In the genomic region with DNA sequence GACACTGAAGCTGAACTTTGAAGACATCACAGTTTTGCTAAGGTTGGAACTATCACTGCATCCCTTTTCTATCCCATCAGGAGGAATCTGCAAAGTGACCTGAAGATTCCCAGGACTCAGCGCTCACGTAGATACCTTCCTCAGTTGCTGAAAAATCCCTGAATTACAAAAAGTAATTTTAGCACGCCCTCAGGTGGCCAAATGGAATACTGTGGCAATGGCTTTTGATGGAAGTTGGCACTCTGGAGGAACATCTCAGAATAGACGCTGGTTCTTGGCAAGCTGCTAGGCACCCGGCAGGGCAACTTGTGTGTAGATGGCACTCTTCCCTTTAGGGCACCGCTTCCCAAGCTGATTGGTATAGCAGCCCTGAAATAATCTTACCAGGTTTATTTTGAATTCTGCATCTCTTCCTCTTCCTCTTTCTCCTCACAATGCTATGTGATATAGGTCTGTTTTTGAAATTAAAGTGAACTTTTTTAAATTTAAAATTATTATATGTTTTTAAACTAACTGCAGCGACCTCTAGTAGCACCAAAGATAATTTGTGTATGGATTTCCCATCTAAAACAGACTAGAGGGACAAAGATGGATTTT, we compare ENCODE assay signal across 7 cellular contexts. TPM values are rescaled to one million over a fixed set of nuclear protein-coding genes. Genes with fewer than 3 reads are reported as not detected.
DNase-seq lines count a peak whose midpoint lies in the region; ATAC-seq and TF ChIP-seq lines count a peak whose summit lies in the region.

No MANE protein-coding gene starts in this region.

- no peak overlapping the region for H4K5ac ChIP-seq in mesendoderm (ENCODE audit: low read length)

- H3K4me1 ChIP-seq in mesendoderm (ENCODE audit: control insufficient read depth, low read depth, low read length) (no peaks in the 10 kb centered on the region), upper lobe of left lung (no peaks in the 10 kb centered on the region)

- H3K27ac ChIP-seq in SK-N-MC (no peak overlapping the region), mesendoderm (ENCODE audit: low read depth, low read length) (no peak overlapping the region), upper lobe of left lung (no peak overlapping the region)

- no peak for TF ChIP-seq POLR2A in upper lobe of left lung (IDR thresholded peaks at IDR 0.05)

- ATAC-seq in HG03432 (IDR thresholded peaks at IDR 0.05; ENCODE audit: unreplicated experiment) (peak; percentile 56), upper lobe of left lung (ENCODE audit: low FRiP score in 2 of 2) (no peak), GM18909 (IDR thresholded peaks at IDR 0.05; ENCODE audit: poor library complexity, unreplicated experiment) (no peak)

- no peaks in the 10 kb centered on the region for H3K79me1 ChIP-seq in mesendoderm (ENCODE audit: low read length)

- TF ChIP-seq EP300 in upper lobe of left lung (IDR thresholded peaks at IDR 0.05), result no peak

- H3K23ac ChIP-seq in mesendoderm (ENCODE audit: low read length), result no peak overlapping the region

- no peak overlapping the region for H4K8ac ChIP-seq in mesendoderm (ENCODE audit: low read depth, low read length)

- no peak overlapping the region for H2BK120ac ChIP-seq in mesendoderm (ENCODE audit: low read depth, low read length)

- no peak overlapping the region for H2AK5ac ChIP-seq in mesendoderm (ENCODE audit: low read length)

- H3K18ac ChIP-seq in mesendoderm (ENCODE audit: low read length), result no peak overlapping the region

- no peak overlapping the region for H3K4me2 ChIP-seq in mesendoderm (ENCODE audit: low read length)

- H3K9me3 ChIP-seq in SK-N-MC (ENCODE audit: low read depth, low read length) (no peaks in the 10 kb centered on the region), upper lobe of left lung (no peaks in the 10 kb centered on the region)

- no peak overlapping the region for H3K4ac ChIP-seq in mesendoderm (ENCODE audit: low read depth, low read length)

- no peak overlapping the region for H3K56ac ChIP-seq in mesendoderm (ENCODE audit: low read length)

- H3K9ac ChIP-seq in SK-N-MC (ENCODE audit: insufficient read length) (no peak overlapping the region), mesendoderm (ENCODE audit: low read length) (no peak overlapping the region)

- H2BK5ac ChIP-seq in mesendoderm (ENCODE audit: low read length), result no peak overlapping the region

- no peak overlapping the region for H2BK15ac ChIP-seq in mesendoderm (replicated peaks; ENCODE audit: low read depth)

- no CpG with 5 or more reads among the region's 7 CpGs for WGBS in mesendoderm (ENCODE audit: extremely low coverage, insufficient coverage, low lambda C conversion rate)
- 1 to 5% methylated on average over 7 of the region's 7 CpGs for WGBS in upper lobe of left lung, 2 donors

- TF ChIP-seq CTCF in upper lobe of left lung (IDR thresholded peaks at IDR 0.05), result peak in 4 of 6 experiments; percentile 24 to 40 (median 34)

- H3K36me3 ChIP-seq in SK-N-MC (ENCODE audit: insufficient read depth, low read length), result no peaks in the 10 kb centered on the region
- H3K36me3 ChIP-seq in mesendoderm (ENCODE audit: control insufficient read depth, insufficient read depth, low read length), result no peaks in the 10 kb centered on the region
- no peaks in the 10 kb centered on the region for H3K36me3 ChIP-seq in upper lobe of left lung

- no peaks in the 10 kb centered on the region for H3K79me2 ChIP-seq in mesendoderm (ENCODE audit: control insufficient read depth, insufficient read depth, low read length)

- H3K27me3 ChIP-seq in mesendoderm (ENCODE audit: insufficient read depth, low read length, poor library complexity), result no peaks in the 10 kb centered on the region
- H3K27me3 ChIP-seq in upper lobe of left lung, result no peaks in the 10 kb centered on the region

- DNase-seq in Daoy (ENCODE audit: low read depth) (peak; percentile 36), SK-N-MC (ENCODE audit: low read depth, low spot score) (peak; percentile 8), dedifferentiated amniotic fluid mesenchymal stem cell (ENCODE audit: extremely low spot score) (peak; percentile 23), mesendoderm (peak; percentile 59), upper lobe of left lung (no peak)

- no peak overlapping the region for H3K4me3 ChIP-seq in SK-N-MC
- H3K4me3 ChIP-seq in mesendoderm (ENCODE audit: low read length), result no peak overlapping the region
- H3K4me3 ChIP-seq in upper lobe of left lung, result peak overlapping the region in 1 of 4 donors; percentile 8

RNA-seq across cellular contexts. Expression of a gene that starts 16.3 kb away (rescaled TPM):
- 8.4 and 10.8 TPM in 2 replicates for total RNA-seq in Daoy (2014; rRNA removed; shearing (Covaris generic))
- polyA plus RNA-seq in mesendoderm (2013, experiment 1 of 2), result not detected
- 0.06 TPM for polyA plus RNA-seq in mesendoderm (2013, experiment 2 of 2)
- not detected for total RNA-seq in upper lobe of left lung

Comparison
In these comparisons a context has a peak if more than half of its experiments do, and no peak if none do; other contexts are left out.
1. DNase-seq: peak in Daoy (single experiment), SK-N-MC (single experiment), dedifferentiated amniotic fluid mesenchymal stem cell (single experiment) and mesendoderm (single experiment); none in upper lobe of left lung (0 of 2).